8 cellular contexts compared by ENCODE assay signal in genomic region chr2:28821295-28821958, GRCh38. TPM values are rescaled to one million over a fixed set of nuclear protein-coding genes. Genes with fewer than 3 reads are reported as not detected.
DNase-seq lines count a peak whose midpoint lies in the region; ATAC-seq, FAIRE-seq and TF ChIP-seq lines count a peak whose summit lies in the region.

No MANE protein-coding gene starts in this region.

- no peaks in the 10 kb centered on the region for H3K9me3 Mint-ChIP-seq in astrocyte (ENCODE audit: unreplicated experiment)

- H3K27me3 ChIP-seq in Loucy (ENCODE audit: insufficient read depth, low read length, poor library complexity, severe bottlenecking) (no peaks in the 10 kb centered on the region), SU-DHL-6 (ENCODE audit: low read length) (no peaks in the 10 kb centered on the region), astrocyte (ENCODE audit: insufficient read depth, low read length) (no peaks in the 10 kb centered on the region), iPS DF 6.9 (ENCODE audit: control insufficient read depth, insufficient read depth, low read length) (no peaks in the 10 kb centered on the region)

- no peaks in the 10 kb centered on the region for H3K4me1 ChIP-seq in Loucy (ENCODE audit: insufficient read depth, low read length, poor library complexity, severe bottlenecking)
- H3K4me1 ChIP-seq in astrocyte (ENCODE audit: insufficient read depth, low read length), result no peaks in the 10 kb centered on the region
- H3K4me1 ChIP-seq in iPS DF 6.9 (ENCODE audit: control insufficient read depth, insufficient read depth, low read length), result no peaks in the 10 kb centered on the region

- FAIRE-seq in astrocyte (lab: Jason Lieb, UNC), result peak; percentile 5

- H3K27me3 Mint-ChIP-seq in astrocyte (ENCODE audit: low read depth, unreplicated experiment), result no peaks in the 10 kb centered on the region

- no peaks in the 10 kb centered on the region for H3K79me2 ChIP-seq in Loucy (ENCODE audit: insufficient read depth, low read length)
- no peaks in the 10 kb centered on the region for H3K79me2 ChIP-seq in SU-DHL-6 (ENCODE audit: insufficient read depth, low read length)
- H3K79me2 ChIP-seq in astrocyte (ENCODE audit: insufficient read depth, low read length), result no peaks in the 10 kb centered on the region

- no peak overlapping the region for H3K9ac ChIP-seq in Loucy (ENCODE audit: low read depth, low read length, poor library complexity, severe bottlenecking)
- no peak overlapping the region for H3K9ac ChIP-seq in SU-DHL-6 (ENCODE audit: low read length)
- no peak overlapping the region for H3K9ac ChIP-seq in astrocyte (ENCODE audit: low read length)

- ATAC-seq in HG03442 (IDR thresholded peaks at IDR 0.05; ENCODE audit: unreplicated experiment), result no peak

- TF ChIP-seq CTCF in Loucy (conservative IDR thresholded peaks at IDR 0.05; ENCODE audit: low read length) (peak; percentile 70), SU-DHL-6 (IDR thresholded peaks at IDR 0.05; ENCODE audit: insufficient read depth, low read length, poor library complexity, severe bottlenecking) (peak; percentile 31), astrocyte (IDR thresholded peaks at IDR 0.05; ENCODE audit: insufficient read depth, low read depth, low read length) (peak; percentile 67)

- no peak overlapping the region for H3K4me3 ChIP-seq in Loucy (ENCODE audit: low read length, poor library complexity, severe bottlenecking)
- H3K4me3 ChIP-seq in SU-DHL-6 (ENCODE audit: insufficient read depth, low read length, poor library complexity, severe bottlenecking), result no peak overlapping the region
- H3K4me3 ChIP-seq in astrocyte (ENCODE audit: insufficient read depth, low read depth, low read length), result no peak overlapping the region
- H3K4me3 ChIP-seq in iPS DF 6.9 (ENCODE audit: low read length), result no peak overlapping the region

- peak overlapping the region; percentile 11 for H3K4me2 ChIP-seq in Loucy (ENCODE audit: low read depth, low read length, poor library complexity, severe bottlenecking)
- H3K4me2 ChIP-seq in SU-DHL-6 (ENCODE audit: low read depth, low read length, poor library complexity, severe bottlenecking), result no peak overlapping the region
- no peak overlapping the region for H3K4me2 ChIP-seq in astrocyte (ENCODE audit: low read length)

- H3K9me3 ChIP-seq in Loucy (ENCODE audit: insufficient read depth, low read depth, low read length) (no peaks in the 10 kb centered on the region), SU-DHL-6 (ENCODE audit: insufficient read depth, low read length) (no peaks in the 10 kb centered on the region), astrocyte (ENCODE audit: insufficient read depth, low read depth, low read length) (no peaks in the 10 kb centered on the region), iPS DF 6.9 (ENCODE audit: control insufficient read depth, insufficient read depth, low read length) (no peaks in the 10 kb centered on the region)

- H3K9me2 ChIP-seq in Loucy (replicated peaks; ENCODE audit: low read depth, low read length) (no peaks in the 10 kb centered on the region), SU-DHL-6 (replicated peaks; ENCODE audit: insufficient read depth, low read length) (no peaks in the 10 kb centered on the region)

- no peak overlapping the region for H3K4me3 Mint-ChIP-seq in astrocyte (ENCODE audit: unreplicated experiment)

- no peak overlapping the region for H3K27ac ChIP-seq in SU-DHL-6 (ENCODE audit: low read depth, low read length)
- H3K27ac ChIP-seq in astrocyte (ENCODE audit: low read depth, low read length), result no peak overlapping the region
- no peak overlapping the region for H3K27ac ChIP-seq in iPS DF 6.9 (ENCODE audit: low read length)

- H3K36me3 ChIP-seq in Loucy (ENCODE audit: insufficient read depth, low read length) (no peaks in the 10 kb centered on the region), SU-DHL-6 (ENCODE audit: low read length) (no peaks in the 10 kb centered on the region), astrocyte (ENCODE audit: insufficient read depth, low read length) (no peaks in the 10 kb centered on the region), iPS DF 6.9 (ENCODE audit: control insufficient read depth, insufficient read depth, low read length) (no peaks in the 10 kb centered on the region)

- no peak overlapping the region for H3K27ac Mint-ChIP-seq in astrocyte (ENCODE audit: unreplicated experiment)

- no peaks in the 10 kb centered on the region for H4K20me1 ChIP-seq in Loucy (ENCODE audit: insufficient read depth, low read length, poor library complexity, severe bottlenecking)
- H4K20me1 ChIP-seq in SU-DHL-6 (ENCODE audit: low read depth, low read length), result no peaks in the 10 kb centered on the region; the same call in 1 of the 2 replicates
- H4K20me1 ChIP-seq in astrocyte (ENCODE audit: insufficient read depth, low read length), result no peaks in the 10 kb centered on the region

- no CpG with 5 or more reads among the region's 8 CpGs for WGBS in iPS DF 6.9 (ENCODE audit: insufficient coverage, insufficient read length)

- H2AFZ ChIP-seq in Loucy (ENCODE audit: low read length) (peak overlapping the region; percentile 88; the same call in 1 of the 2 replicates), SU-DHL-6 (ENCODE audit: low read depth, low read length, severe bottlenecking) (no peak overlapping the region), astrocyte (ENCODE audit: low read depth, low read length) (no peak overlapping the region)

- DNase-seq in NCI-H187 (lab: John Stamatoyannopoulos, UW) (peak; percentile 37 to 53), NCI-H187 treated with DMSO at 0.1 percent for 48 hours (lab: John Stamatoyannopoulos, UW) (no peak), astrocyte (ENCODE audit: low read depth) (peak; percentile 35), iPS DF 6.9 (ENCODE audit: low read depth, low spot score) (peak; percentile 77)
- DNase-seq in stimulated activated CD4-positive, alpha-beta T cell treated with anti-CD3 and anti-CD28 coated beads, Interleukin-1b, Interleukin-23, amount 100 ng/mL, for 1 hour (ENCODE audit: low read depth in 2 of 2), result peak; percentile 8 to 29

- no peaks in the 10 kb centered on the region for H3F3A ChIP-seq in Loucy (ENCODE audit: low read depth)
- 0 out of 2 replicates have a peak, but pooled peaks cover 3% of the 10 kb centered on the region for H3F3A ChIP-seq in SU-DHL-6 (ENCODE audit: insufficient read depth)

- H3K36me3 Mint-ChIP-seq in astrocyte (ENCODE audit: low read depth, unreplicated experiment), result no peaks in the 10 kb centered on the region

- H3K4me1 Mint-ChIP-seq in astrocyte (ENCODE audit: low read depth, unreplicated experiment), result no peaks in the 10 kb centered on the region

RNA-seq across cellular contexts. Expression of gene SPDYA, which starts 10.8 kb away (rescaled TPM):
- 1.3 and 1.4 TPM in 2 replicates for total RNA-seq in astrocyte

RNA-seq across cellular contexts. Expression of gene TRMT61B, which starts 48.7 kb away (rescaled TPM):
- total RNA-seq in astrocyte, result 12.1 and 15.3 TPM in 2 replicates
